Comparison of ENCODE assay signal across 25 cellular contexts in genomic region chr2:46564350-46564749, GRCh38. TPM values are rescaled to one million over a fixed set of nuclear protein-coding genes. Genes with fewer than 3 reads are reported as not detected.
DNase-seq lines count a peak whose midpoint lies in the region; ATAC-seq and TF ChIP-seq lines count a peak whose summit lies in the region.
"Had no signal": no experiment of that assay in that cellular context is flagged by ENCODE, and none has a peak within 500 bp of the region (broad histone marks: within the 10 kb centered on the region; RNA-seq: fewer than 3 reads in every experiment).

No MANE protein-coding gene starts in this region.

- H3K36me3 ChIP-seq in left ventricle myocardium inferior: peaks cover 5% of the 10 kb centered on the region
- no peaks in the 10 kb centered on the region for H3K36me3 ChIP-seq in SU-DHL-6 (ENCODE audit: low read length)
- no peaks in the 10 kb centered on the region for H3K36me3 ChIP-seq in muscle layer of colon (ENCODE audit: insufficient read depth, low read length)
- no peaks in the 10 kb centered on the region for H3K36me3 ChIP-seq in upper lobe of right lung
- H3K36me3 ChIP-seq: prostate gland, tibial artery had no signal

- H3K4me2 ChIP-seq in SU-DHL-6 (ENCODE audit: low read depth, low read length, poor library complexity, severe bottlenecking): peak overlapping the region; percentile 78
- H3K4me2 ChIP-seq: A549 had no signal

- H3K27me3 ChIP-seq in left ventricle myocardium inferior (ENCODE audit: low read depth): no peaks in the 10 kb centered on the region
- no peaks in the 10 kb centered on the region for H3K27me3 ChIP-seq in SU-DHL-6 (ENCODE audit: low read length)
- no peaks in the 10 kb centered on the region for H3K27me3 ChIP-seq in muscle layer of colon (ENCODE audit: control insufficient read depth in 1 of 2, insufficient read depth in 2 of 2, low read length in 2 of 2)
- no peaks in the 10 kb centered on the region for H3K27me3 ChIP-seq in upper lobe of right lung
- H3K27me3 ChIP-seq: MG63, neutrophil, stomach, tibial artery had no signal

- H3K9ac ChIP-seq in SU-DHL-6 (ENCODE audit: low read length) (no peak overlapping the region), muscle layer of colon (ENCODE audit: low read length) (no peak overlapping the region)

- H3K4me1 Mint-ChIP-seq in stimulated activated naive B cell treated with anti-CD40 and anti-IgM and Interleukin-4, amounts not matched to agents 10 μg/mL and 1 μg/mL and 100 μg/mL, for 72 hours: peaks cover 75 to 92% of the 10 kb centered on the region in 2 donors

- peaks cover 97% of the 10 kb centered on the region for H3K4me1 ChIP-seq in left ventricle myocardium inferior
- peaks cover 64% of the 10 kb centered on the region for H3K4me1 ChIP-seq in muscle layer of colon (ENCODE audit: insufficient read depth, low read length)
- peaks cover 18% of the 10 kb centered on the region for H3K4me1 ChIP-seq in upper lobe of right lung
- H3K4me1 ChIP-seq: A549, prostate gland had no signal

- peak overlapping the region; percentile 85 for H3K27ac ChIP-seq in left ventricle myocardium inferior (replicated peaks)
- H3K27ac ChIP-seq in SU-DHL-6 (ENCODE audit: low read depth, low read length): peak overlapping the region; percentile 98
- H3K27ac ChIP-seq in muscle layer of colon (ENCODE audit: low read depth, low read length): peak overlapping the region; percentile 37
- no peak overlapping the region for H3K27ac ChIP-seq in upper lobe of right lung
- H3K27ac ChIP-seq: A549, prostate gland had no signal

- H3K9me2 ChIP-seq in SU-DHL-6 (replicated peaks; ENCODE audit: insufficient read depth, low read length): no peaks in the 10 kb centered on the region

- H3F3A ChIP-seq in SU-DHL-6 (ENCODE audit: insufficient read depth): peaks cover 39% of the 10 kb centered on the region

- H3K9me3 Mint-ChIP-seq in stimulated activated naive B cell treated with anti-CD40 and anti-IgM and Interleukin-4, amounts not matched to agents 10 μg/mL and 1 μg/mL and 100 μg/mL, for 72 hours: peaks cover 0 to 5% of the 10 kb centered on the region in 2 donors
- H3K9me3 Mint-ChIP-seq: T-helper 1 cell treated with Interleukin-12 subunit alpha and Interleukin-12 subunit beta and Interleukin-4 antibody, amounts not matched to agents 30 μg/mL and 1 μg/mL, for 36 hours had no signal

- ATAC-seq in Right ventricle myocardium superior (ENCODE audit: poor library complexity) (no peak), upper lobe of right lung (no peak)
- no peak for ATAC-seq in stimulated activated naive B cell treated with anti-CD40 and anti-IgM and Interleukin-4, amounts not matched to agents 10 μg/mL and 1 μg/mL and 100 μg/mL, for 72 hours (replicated peaks)

- H2AFZ ChIP-seq in SU-DHL-6 (ENCODE audit: low read depth, low read length, severe bottlenecking): no peak overlapping the region

- H3K4me3 ChIP-seq in left ventricle myocardium inferior: peak overlapping the region; percentile 31
- H3K4me3 ChIP-seq in SU-DHL-6 (ENCODE audit: insufficient read depth, low read length, poor library complexity, severe bottlenecking): no peak overlapping the region
- no peak overlapping the region for H3K4me3 ChIP-seq in muscle layer of colon (ENCODE audit: low read depth in 1 of 2, low read length in 2 of 2)
- no peak overlapping the region for H3K4me3 ChIP-seq in upper lobe of right lung
- H3K4me3 ChIP-seq: A549, MG63, prostate gland, stomach, tibial artery had no signal

- H3K36me3 Mint-ChIP-seq in stimulated activated naive B cell treated with anti-CD40 and anti-IgM and Interleukin-4, amounts not matched to agents 10 μg/mL and 1 μg/mL and 100 μg/mL, for 72 hours: peaks cover 33 to 62% of the 10 kb centered on the region in 2 donors

- no peaks in the 10 kb centered on the region for H4K20me1 ChIP-seq in SU-DHL-6 (ENCODE audit: low read depth, low read length)

- peak overlapping the region; percentile 21 for H3K27ac Mint-ChIP-seq in stimulated activated naive B cell treated with anti-CD40 and anti-IgM and Interleukin-4, amounts not matched to agents 10 μg/mL and 1 μg/mL and 100 μg/mL, for 72 hours
- H3K27ac Mint-ChIP-seq: T-helper 1 cell treated with Interleukin-12 subunit alpha and Interleukin-12 subunit beta and Interleukin-4 antibody, amounts not matched to agents 30 μg/mL and 1 μg/mL, for 36 hours had no signal

- H3K79me2 ChIP-seq in SU-DHL-6 (ENCODE audit: insufficient read depth, low read length): peaks cover 51% of the 10 kb centered on the region

- H3K9me3 ChIP-seq in left ventricle myocardium inferior (replicated peaks): no peaks in the 10 kb centered on the region
- H3K9me3 ChIP-seq in SU-DHL-6 (ENCODE audit: insufficient read depth, low read length): no peaks in the 10 kb centered on the region
- H3K9me3 ChIP-seq in muscle layer of colon (ENCODE audit: low read length): no peaks in the 10 kb centered on the region
- H3K9me3 ChIP-seq in upper lobe of right lung: no peaks in the 10 kb centered on the region
- H3K9me3 ChIP-seq: A549, MG63, neutrophil, prostate gland, stomach, tibial artery had no signal

- no peak overlapping the region for H3K4me3 Mint-ChIP-seq in stimulated activated naive B cell treated with anti-CD40 and anti-IgM and Interleukin-4, amounts not matched to agents 10 μg/mL and 1 μg/mL and 100 μg/mL, for 72 hours
- H3K4me3 Mint-ChIP-seq: T-helper 1 cell treated with Interleukin-12 subunit alpha and Interleukin-12 subunit beta and Interleukin-4 antibody, amounts not matched to agents 30 μg/mL and 1 μg/mL, for 36 hours had no signal

- intact Hi-C loops in left ventricle myocardium inferior (cut with micrococcal nuclease): no loop called here
- intact Hi-C loops in Right ventricle myocardium superior (cut with DNase I): no loop called here
- intact Hi-C loops in upper lobe of right lung (cut with DNase I): no loop called here

- no peak for TF ChIP-seq CTCF in left ventricle myocardium inferior (IDR thresholded peaks at IDR 0.05; ENCODE audit: borderline replicate concordance)
- no peak for TF ChIP-seq CTCF in SU-DHL-6 (IDR thresholded peaks at IDR 0.05; ENCODE audit: insufficient read depth, low read length, poor library complexity, severe bottlenecking)
- no peak for TF ChIP-seq CTCF in upper lobe of right lung (IDR thresholded peaks at IDR 0.05)

- DNase-seq in left ventricle myocardium inferior (no peak), Right ventricle myocardium superior (no peak), upper lobe of right lung (no peak), SW480 (ENCODE audit: low spot score) (no peak), NCI-H1417 (lab: John Stamatoyannopoulos, UW) (no peak)
- DNase-seq in stimulated activated naive B cell treated with anti-CD40 and anti-IgM and Interleukin-4, amounts not matched to agents 10 μg/mL and 1 μg/mL and 100 μg/mL, for 72 hours: no peak
- DNase-seq: activated effector memory CD4-positive, alpha-beta T cell treated with anti-CD3 and anti-CD28 coated beads, Interleukin-2, amount 50 U/mL, for 16 hours; AML-193; central memory CD4-positive, alpha-beta T cell; DMS53; KBM-7; kidney; MG63; NCI-H2081; NCI-H226; NCI-H69; small intestine; stomach; tibial artery had no signal

- H3K27me3 Mint-ChIP-seq in stimulated activated naive B cell treated with anti-CD40 and anti-IgM and Interleukin-4, amounts not matched to agents 10 μg/mL and 1 μg/mL and 100 μg/mL, for 72 hours: no peaks in the 10 kb centered on the region

RNA-seq across cellular contexts. Expression of gene ATP6V1E2, which starts 22.0 kb away (rescaled TPM):
- total RNA-seq in left ventricle myocardium inferior (9.1 TPM), Right ventricle myocardium superior (6.0 TPM), upper lobe of right lung (10.7 TPM)

RNA-seq across cellular contexts. Expression of gene RHOQ, which starts 22.1 kb away (rescaled TPM):
- total RNA-seq in left ventricle myocardium inferior: 380 TPM
- 442 TPM for total RNA-seq in Right ventricle myocardium superior
- total RNA-seq in upper lobe of right lung: 92.9 TPM

RNA-seq across cellular contexts. Expression of gene PIGF, which starts 52.5 kb away (rescaled TPM):
- total RNA-seq in left ventricle myocardium inferior (10.3 TPM), Right ventricle myocardium superior (8.9 TPM), upper lobe of right lung (21.9 TPM)

RNA-seq across cellular contexts. Expression of gene CRIPT, which starts 52.7 kb away (rescaled TPM):
- total RNA-seq in left ventricle myocardium inferior: 19.4 TPM
- total RNA-seq in Right ventricle myocardium superior: 19.1 TPM
- total RNA-seq in upper lobe of right lung: 15.3 TPM
